ENCODE assay signal across 14 cellular contexts in genomic region chr22:27727673-27728451, GRCh38.
DNase-seq lines count a peak whose midpoint lies in the region; ATAC-seq, FAIRE-seq and TF ChIP-seq lines count a peak whose summit lies in the region.
"Had no signal": no experiment of that assay in that cellular context is flagged by ENCODE, and none has a peak within 500 bp of the region (broad histone marks: within the 10 kb centered on the region; RNA-seq: fewer than 3 reads in every experiment).

No MANE protein-coding gene starts in this region.

- H4K20me1 ChIP-seq in BLaER1 = no peaks in the 10 kb centered on the region

- in situ Hi-C loops in brain microvascular endothelial cell (cut with HindIII; ENCODE audit: low pct_ligation_motif_present, low sequenced_read_pairs) = no loop called here

- H3K27ac ChIP-seq in BLaER1 (peak overlapping the region; percentile 54; the same call in 1 of the 2 replicates), HUES6 (ENCODE audit: low read depth, low read length) (peak overlapping the region; percentile 24; the same call in 1 of the 2 replicates), esophagus squamous epithelium (peak overlapping the region in 3 of 4 donors; percentile 67 to 87 (median 86)), brain microvascular endothelial cell (no peak overlapping the region)
- H3K27ac ChIP-seq: SJCRH30 had no signal

- H3K9ac ChIP-seq in BLaER1 = no peak overlapping the region; the same call in 1 of the 2 replicates
- peak overlapping the region; percentile 80 for H3K9ac ChIP-seq in HUES6 (ENCODE audit: low read length)

- H3K4me2 ChIP-seq in BLaER1 = peak overlapping the region; percentile 83

- TF ChIP-seq CTCF in esophagus squamous epithelium (IDR thresholded peaks at IDR 0.05) = no peak
- no peak for TF ChIP-seq CTCF in brain microvascular endothelial cell (IDR thresholded peaks at IDR 0.05; ENCODE audit: low read depth, low read length, missing control alignments)

- H3K36me3 ChIP-seq in BLaER1 (no peaks in the 10 kb centered on the region), HUES6 (ENCODE audit: control insufficient read depth, insufficient read depth, low read length) (no peaks in the 10 kb centered on the region), esophagus squamous epithelium (no peaks in the 10 kb centered on the region), brain microvascular endothelial cell (replicated peaks) (no peaks in the 10 kb centered on the region)
- H3K36me3 ChIP-seq: SJCRH30 had no signal

- WGBS in esophagus squamous epithelium, 2 donors = 74 to 77% methylated on average over 4 of the region's 4 CpGs

- peaks cover 7 to 11% of the 10 kb centered on the region in 2 donors for H3K4me1 Mint-ChIP-seq in stimulated activated naive B cell treated with anti-CD40 and anti-IgM and Interleukin-4, amounts not matched to agents 10 μg/mL and 1 μg/mL and 100 μg/mL, for 72 hours
- H3K4me1 Mint-ChIP-seq: activated naive CD4-positive, alpha-beta T cell treated with anti-CD3 and anti-CD28 coated beads, Interleukin-2, amount 10 ng/mL, durations not matched to agents 7 days and 5 days had no signal

- H3K9me3 ChIP-seq in BLaER1 = peaks cover 14% of the 10 kb centered on the region; the same call in 1 of the 2 replicates
- H3K9me3 ChIP-seq in HUES6 (ENCODE audit: control insufficient read depth, insufficient read depth, low read depth, low read length) = no peaks in the 10 kb centered on the region; the same call in 1 of the 2 replicates
- H3K9me3 ChIP-seq in esophagus squamous epithelium = no peaks in the 10 kb centered on the region
- H3K9me3 ChIP-seq: SJCRH30 had no signal

- no peak overlapping the region for H3K4me3 Mint-ChIP-seq in stimulated activated naive B cell treated with anti-CD40 and anti-IgM and Interleukin-4, amounts not matched to agents 10 μg/mL and 1 μg/mL and 100 μg/mL, for 72 hours
- H3K4me3 Mint-ChIP-seq: activated naive CD4-positive, alpha-beta T cell treated with anti-CD3 and anti-CD28 coated beads, Interleukin-2, amount 10 ng/mL, durations not matched to agents 7 days and 5 days; naive thymus-derived CD8-positive, alpha-beta T cell had no signal

- no peak overlapping the region for H3K27ac Mint-ChIP-seq in stimulated activated naive B cell treated with anti-CD40 and anti-IgM and Interleukin-4, amounts not matched to agents 10 μg/mL and 1 μg/mL and 100 μg/mL, for 72 hours
- H3K27ac Mint-ChIP-seq: activated naive CD4-positive, alpha-beta T cell treated with anti-CD3 and anti-CD28 coated beads, Interleukin-2, amount 10 ng/mL, durations not matched to agents 7 days and 5 days had no signal

- ATAC-seq in stimulated activated naive B cell treated with anti-CD40 and anti-IgM and Interleukin-4, amounts not matched to agents 10 μg/mL and 1 μg/mL and 100 μg/mL, for 72 hours (replicated peaks) = no peak
- ATAC-seq: naive thymus-derived CD8-positive, alpha-beta T cell had no signal

- no peak for FAIRE-seq in RCC 7860 (lab: Jason Lieb, UNC)

- no peak overlapping the region for H3K4me3 ChIP-seq in BLaER1
- no peak overlapping the region; the same call in 1 of the 2 replicates for H3K4me3 ChIP-seq in HUES6 (ENCODE audit: low read depth, low read length)
- no peak overlapping the region for H3K4me3 ChIP-seq in esophagus squamous epithelium
- H3K4me3 ChIP-seq in brain microvascular endothelial cell (ENCODE audit: low read depth, low read length) = no peak overlapping the region
- H3K4me3 ChIP-seq: SJCRH30 had no signal

- TF ChIP-seq POLR2A in esophagus squamous epithelium (IDR thresholded peaks at IDR 0.05) = no peak

- H3K36me3 Mint-ChIP-seq in stimulated activated naive B cell treated with anti-CD40 and anti-IgM and Interleukin-4, amounts not matched to agents 10 μg/mL and 1 μg/mL and 100 μg/mL, for 72 hours = peaks cover 0 to 1% of the 10 kb centered on the region in 2 donors
- H3K36me3 Mint-ChIP-seq: activated naive CD4-positive, alpha-beta T cell treated with anti-CD3 and anti-CD28 coated beads, Interleukin-2, amount 10 ng/mL, durations not matched to agents 7 days and 5 days; naive thymus-derived CD8-positive, alpha-beta T cell had no signal

- H3K27me3 ChIP-seq in BLaER1 (no peaks in the 10 kb centered on the region; the same call in 1 of the 2 replicates), HUES6 (ENCODE audit: control insufficient read depth, insufficient read depth, low read length) (no peaks in the 10 kb centered on the region), esophagus squamous epithelium (no peaks in the 10 kb centered on the region), brain microvascular endothelial cell (replicated peaks) (no peaks in the 10 kb centered on the region)
- H3K27me3 ChIP-seq: SJCRH30 had no signal

- peaks cover 6 to 10% of the 10 kb centered on the region in 2 donors for H3K9me3 Mint-ChIP-seq in stimulated activated naive B cell treated with anti-CD40 and anti-IgM and Interleukin-4, amounts not matched to agents 10 μg/mL and 1 μg/mL and 100 μg/mL, for 72 hours

- H3K27me3 Mint-ChIP-seq in stimulated activated naive B cell treated with anti-CD40 and anti-IgM and Interleukin-4, amounts not matched to agents 10 μg/mL and 1 μg/mL and 100 μg/mL, for 72 hours = peaks cover 0 to 4% of the 10 kb centered on the region in 2 donors

- intact Hi-C loops in esophagus squamous epithelium (cut with DNase I) = no loop called here
- intact Hi-C loops in posterior vena cava (cut with DNase I) = no loop called here

- DNase-seq in esophagus squamous epithelium (lab: John Stamatoyannopoulos, UW) (no peak), posterior vena cava (ENCODE audit: low spot score) (peak; percentile 1), brain microvascular endothelial cell (no peak), RCC 7860 (ENCODE audit: low spot score) (no peak)
- no peak for DNase-seq in stimulated activated naive B cell treated with anti-CD40 and anti-IgM and Interleukin-4, amounts not matched to agents 10 μg/mL and 1 μg/mL and 100 μg/mL, for 72 hours
- DNase-seq in activated effector memory CD4-positive, alpha-beta T cell treated with Interleukin-2 at 50 U/mL for 16 hours = no peak
- DNase-seq: activated CD4-positive, alpha-beta T cell treated with anti-CD3 and anti-CD28 coated beads for 4 hours; activated naive CD4-positive, alpha-beta T cell treated with anti-CD3 and anti-CD28 coated beads, Interleukin-2, amount 10 ng/mL, durations not matched to agents 7 days and 5 days; activated T-cell treated with anti-CD3 and anti-CD28 coated beads for 4 hours; naive thymus-derived CD8-positive, alpha-beta T cell; NCI-H146 had no signal

- peaks cover 31% of the 10 kb centered on the region for H3K4me1 ChIP-seq in BLaER1
- H3K4me1 ChIP-seq in HUES6 (ENCODE audit: control insufficient read depth, insufficient read depth, low read length) = peaks cover 46% of the 10 kb centered on the region
- H3K4me1 ChIP-seq in esophagus squamous epithelium = peaks cover 12 to 35% (median 23%) of the 10 kb centered on the region in 3 donors
